Comparison of ENCODE assay signal across 8 cellular contexts in genomic region chr10:31032515-31033132, GRCh38. TPM values are rescaled to one million over a fixed set of nuclear protein-coding genes. Genes with fewer than 3 reads are reported as not detected.
DNase-seq lines count a peak whose midpoint lies in the region; ATAC-seq and TF ChIP-seq lines count a peak whose summit lies in the region.

No MANE protein-coding gene starts in this region.

- H3K27ac ChIP-seq in PC-3 (ENCODE audit: low read length) = peak overlapping the region; percentile 95

- no peaks in the 10 kb centered on the region for H3K27me3 ChIP-seq in PC-3 (ENCODE audit: low read length)
- no peaks in the 10 kb centered on the region for H3K27me3 ChIP-seq in neuron (ENCODE audit: insufficient read depth, low read length)

- H3K9me3 ChIP-seq in PC-3 (ENCODE audit: low read length) (no peaks in the 10 kb centered on the region), neuron (ENCODE audit: low read length) (no peaks in the 10 kb centered on the region)

- 0 out of 2 replicates have a peak, but pooled peaks cover 3% of the 10 kb centered on the region for H3K79me2 ChIP-seq in PC-3 (ENCODE audit: low read length)

- peak overlapping the region; percentile 98 to 100 (median 99) for H3K27ac Mint-ChIP-seq in CD14-positive monocyte

- H3K36me3 ChIP-seq in PC-3 (ENCODE audit: low read depth, low read length) = no peaks in the 10 kb centered on the region
- no peaks in the 10 kb centered on the region for H3K36me3 ChIP-seq in neuron (ENCODE audit: insufficient read depth, low read length)

- CTCF ChIA-PET in PC-3 (lab: Charles Lee) = no interaction called here

- no peak for DNase-seq in CD14-positive monocyte (ENCODE audit: low spot score)
- no peak for DNase-seq in PC-3
- DNase-seq in epithelial cell of esophagus (ENCODE audit: low read depth) = no peak
- DNase-seq in HK-2 (ENCODE audit: unreplicated experiment) = no peak
- no peak for DNase-seq in NCI-H146 treated with DMSO at 0.1 percent for 48 hours (lab: John Stamatoyannopoulos, UW; ENCODE audit: unreplicated experiment)
- no peak for DNase-seq in GOT3 (lab: John Stamatoyannopoulos, UW)

- H3K9me3 Mint-ChIP-seq in CD14-positive monocyte = no peaks in the 10 kb centered on the region

- no peaks in the 10 kb centered on the region for H3K9me2 ChIP-seq in PC-3 (replicated peaks; ENCODE audit: low read length)

- intact Hi-C loops in CD14-positive monocyte (cut with micrococcal nuclease) (loop anchor here (1.0 to 10.0 kb wide), 4 partner anchors 33 to 732 kb away; no protein-coding TSS in a partner anchor), PC-3 (cut with micrococcal nuclease) (loop anchor here (1.0 to 10.0 kb wide), 5 partner anchors 102 to 362 kb away; partner anchors contain the start of gene ZEB1)

- ATAC-seq in PC-3 = no peak
- ATAC-seq in GM21367 (IDR thresholded peaks at IDR 0.05; ENCODE audit: unreplicated experiment) = no peak

- peak overlapping the region; percentile 93 for H2AFZ ChIP-seq in PC-3 (ENCODE audit: low read length)
- peak overlapping the region; percentile 83 for H2AFZ ChIP-seq in neuron (ENCODE audit: low read depth, low read length)

- no peaks in the 10 kb centered on the region for H4K20me1 ChIP-seq in PC-3 (ENCODE audit: low read length)

- H3K4me3 Mint-ChIP-seq in CD14-positive monocyte = peak overlapping the region; percentile 84 to 94

- peak overlapping the region; percentile 95 for H3K9ac ChIP-seq in PC-3 (ENCODE audit: low read length)

- BruUV-seq in PC-3 (replicated peaks; lab: Mats Ljungman, UMichigan) = TSS peak; percentile 55

- peak overlapping the region; percentile 96 for H3K4me2 ChIP-seq in PC-3 (ENCODE audit: low read length)

- peaks cover 0 to 3% of the 10 kb centered on the region in 2 donors for H3K36me3 Mint-ChIP-seq in CD14-positive monocyte

- TF ChIP-seq CTCF in CD14-positive monocyte (IDR thresholded peaks at IDR 0.05) = no peak
- no peak for TF ChIP-seq CTCF in PC-3 (conservative IDR thresholded peaks at IDR 0.05; ENCODE audit: low read depth, low read length)
- TF ChIP-seq CTCF in epithelial cell of esophagus (IDR thresholded peaks at IDR 0.05; ENCODE audit: insufficient read depth, low read depth, low read length, missing control alignments) = no peak

- peak overlapping the region; percentile 72 for H3K4me3 ChIP-seq in PC-3 (ENCODE audit: low read length)
- peak overlapping the region; percentile 81 for H3K4me3 ChIP-seq in epithelial cell of esophagus (ENCODE audit: low read length)
- peak overlapping the region; percentile 59 for H3K4me3 ChIP-seq in neuron (ENCODE audit: low read length)

- POLR2A ChIA-PET in PC-3 (lab: Charles Lee; ENCODE audit: unreplicated experiment) = interaction anchor here (0.6 to 1.1 kb wide), 7 partner anchors 10 to 458 kb away, joined by 3 to 21 read pairs (median 5); no protein-coding TSS in a partner anchor

- H3K4me1 ChIP-seq in PC-3 (ENCODE audit: insufficient read depth, low read length) = peaks cover 28% of the 10 kb centered on the region
- H3K4me1 ChIP-seq in neuron (ENCODE audit: insufficient read depth, low read length) = peaks cover 2% of the 10 kb centered on the region

- no peaks in the 10 kb centered on the region for H3F3A ChIP-seq in PC-3 (ENCODE audit: low read length, unreplicated experiment)

- H3K4me1 Mint-ChIP-seq in CD14-positive monocyte = peaks cover 45% of the 10 kb centered on the region

- H3K27me3 Mint-ChIP-seq in CD14-positive monocyte (ENCODE audit: low read depth in 3 of 3) = no peaks in the 10 kb centered on the region

RNA-seq across cellular contexts. Expression of gene ZNF438, which starts 1.0 kb away (rescaled TPM):
- 1 to 10 TPM; 5.4 to 9.3 TPM for polyA plus RNA-seq in CD14-positive monocyte
- 0.98 and 2.4 TPM in 2 replicates for total RNA-seq in PC-3 (2014; rRNA removed)
